In genomic region chr1:114716304-114717158, GRCh38 we compare ENCODE assay signal across 8 cellular contexts. TPM values are rescaled to one million over a fixed set of nuclear protein-coding genes. Genes with fewer than 3 reads are reported as not detected.
DNase-seq lines count a peak whose midpoint lies in the region; ATAC-seq, FAIRE-seq and TF ChIP-seq lines count a peak whose summit lies in the region.

NRAS (minus strand) TSS chr1:114716771; CDS start chr1:114716160, 611 bp downstream.

- no peak within 1 kb of the TSS for H4K8ac ChIP-seq in mesendoderm (ENCODE audit: low read depth, low read length)

- peak within 1 kb of the TSS; percentile 43 for H3K4me2 ChIP-seq in mesendoderm (ENCODE audit: low read length)

- peak within 1 kb of the TSS; percentile 81 for H3K27ac ChIP-seq in endodermal cell (ENCODE audit: low read depth, low read length)
- H3K27ac ChIP-seq in mesendoderm (ENCODE audit: low read depth, low read length), result peak within 1 kb of the TSS; percentile 61

- H3K56ac ChIP-seq in mesendoderm (ENCODE audit: low read length), result peak within 1 kb of the TSS; percentile 96

- ATAC-seq in GM21381 (IDR thresholded peaks at IDR 0.05; ENCODE audit: unreplicated experiment), result peak; percentile 95
- peak; percentile 96 for ATAC-seq in activated CD8-positive, alpha-beta memory T cell treated with anti-CD3 and anti-CD28 coated beads, Interleukin-2, amount 10 ng/mL, durations not matched to agents 7 days and 5 days

- H4K5ac ChIP-seq in mesendoderm (ENCODE audit: low read length), result peak within 1 kb of the TSS; percentile 97

- no peak for FAIRE-seq in HTR-8/SVneo (lab: Jason Lieb, UNC)

- H3K79me2 ChIP-seq in mesendoderm (ENCODE audit: control insufficient read depth, insufficient read depth, low read length), result peaks cover 12% of the 10 kb centered on the region

- peaks cover 17% of the 10 kb centered on the region for H3K4me1 Mint-ChIP-seq in activated CD8-positive, alpha-beta memory T cell treated with anti-CD3 and anti-CD28 coated beads, Interleukin-2, amount 10 ng/mL, durations not matched to agents 7 days and 5 days
- peaks cover 9% of the 10 kb centered on the region for H3K4me1 Mint-ChIP-seq in endodermal cell

- H3K36me3 Mint-ChIP-seq in activated CD8-positive, alpha-beta memory T cell treated with anti-CD3 and anti-CD28 coated beads, Interleukin-2, amount 10 ng/mL, durations not matched to agents 7 days and 5 days, result peaks cover 64% of the 10 kb centered on the region
- peaks cover 66% of the 10 kb centered on the region for H3K36me3 Mint-ChIP-seq in endodermal cell (ENCODE audit: low read depth)

- H3K27me3 Mint-ChIP-seq in activated CD8-positive, alpha-beta memory T cell treated with anti-CD3 and anti-CD28 coated beads, Interleukin-2, amount 10 ng/mL, durations not matched to agents 7 days and 5 days, result no peaks in the 10 kb centered on the region
- no peaks in the 10 kb centered on the region for H3K27me3 Mint-ChIP-seq in endodermal cell (ENCODE audit: insufficient read depth)

- no peak for TF ChIP-seq CTCF in endodermal cell (conservative IDR thresholded peaks at IDR 0.05)

- CTCF ChIA-PET in activated CD8-positive, alpha-beta memory T cell treated with anti-CD3 and anti-CD28 coated beads, Interleukin-2, amount 10 ng/mL, durations not matched to agents 7 days and 5 days (lab: Charles Lee), result interaction anchor here (1.2 to 2.0 kb wide), 5 partner anchors 11 to 370 kb away, joined by 3 to 8 read pairs (median 5); partner anchors contain the start of genes CSDE1 and DENND2C

- H3K9me3 ChIP-seq in endodermal cell (ENCODE audit: control insufficient read depth, low read length), result no peaks in the 10 kb centered on the region

- H3K27ac Mint-ChIP-seq in activated CD8-positive, alpha-beta memory T cell treated with anti-CD3 and anti-CD28 coated beads, Interleukin-2, amount 10 ng/mL, durations not matched to agents 7 days and 5 days, result peak within 1 kb of the TSS; percentile 96
- H3K27ac Mint-ChIP-seq in endodermal cell, result peak within 1 kb of the TSS; percentile 100

- H3K4me3 ChIP-seq in endodermal cell (ENCODE audit: low read length) (peak within 1 kb of the TSS; percentile 97), mesendoderm (ENCODE audit: low read length) (peak within 1 kb of the TSS; percentile 95)

- in situ Hi-C loops in Caki2 (cut with HindIII; ENCODE audit: low pct_unique_long_range_greater_than_20kb, low sequenced_read_pairs), result no loop called here

- H3K9me3 Mint-ChIP-seq in activated CD8-positive, alpha-beta memory T cell treated with anti-CD3 and anti-CD28 coated beads, Interleukin-2, amount 10 ng/mL, durations not matched to agents 7 days and 5 days (ENCODE audit: low read depth), result no peaks in the 10 kb centered on the region
- no peaks in the 10 kb centered on the region for H3K9me3 Mint-ChIP-seq in endodermal cell

- no peak within 1 kb of the TSS for H3K23ac ChIP-seq in mesendoderm (ENCODE audit: low read length)

- H2BK15ac ChIP-seq in mesendoderm (replicated peaks; ENCODE audit: low read depth), result no peak within 1 kb of the TSS

- H3K4ac ChIP-seq in mesendoderm (ENCODE audit: low read depth, low read length), result peak within 1 kb of the TSS; percentile 28

- H3K4me3 Mint-ChIP-seq in activated CD8-positive, alpha-beta memory T cell treated with anti-CD3 and anti-CD28 coated beads, Interleukin-2, amount 10 ng/mL, durations not matched to agents 7 days and 5 days, result peak within 1 kb of the TSS; percentile 98
- H3K4me3 Mint-ChIP-seq in endodermal cell, result peak within 1 kb of the TSS; percentile 100

- WGBS in endodermal cell (ENCODE audit: insufficient coverage in 1 of 2, insufficient read length in 1 of 2), 2 experiments, result 0% methylated on average over 9 to 38 of the region's 38 CpGs
- no CpG with 5 or more reads among the region's 38 CpGs for WGBS in mesendoderm (ENCODE audit: extremely low coverage, insufficient coverage, low lambda C conversion rate)

- peak within 1 kb of the TSS; percentile 68 for H3K18ac ChIP-seq in mesendoderm (ENCODE audit: low read length)

- H3K36me3 ChIP-seq in endodermal cell (ENCODE audit: control insufficient read depth, insufficient read depth, low read length) (peaks cover 84% of the 10 kb centered on the region), mesendoderm (ENCODE audit: control insufficient read depth, insufficient read depth, low read length) (peaks cover 6% of the 10 kb centered on the region)

- DNase-seq in Caki2 (ENCODE audit: low read depth), result peak; percentile 76
- DNase-seq in HTR-8/SVneo (ENCODE audit: insufficient read length, low spot score), result peak; percentile 64
- peak; percentile 86 for DNase-seq in NOMO-1 treated with DMSO at 0.1 percent for 48 hours (lab: John Stamatoyannopoulos, UW; ENCODE audit: unreplicated experiment)
- peak; percentile 97 for DNase-seq in activated CD8-positive, alpha-beta memory T cell treated with anti-CD3 and anti-CD28 coated beads, Interleukin-2, amount 10 ng/mL, durations not matched to agents 7 days and 5 days
- peak; percentile 97 for DNase-seq in endodermal cell
- DNase-seq in mesendoderm, result peak; percentile 95
- peak; percentile 91 for DNase-seq in stimulated activated CD8-positive, alpha-beta memory T cell treated with anti-CD3 and anti-CD28 coated beads, Interleukin-12 subunit alpha, Interleukin-12 subunit beta, amount 100 ng/mL, for 4 hours (ENCODE audit: low read depth)

- no peak within 1 kb of the TSS for H2BK5ac ChIP-seq in mesendoderm (ENCODE audit: low read length)

- H3K9ac ChIP-seq in endodermal cell (ENCODE audit: extremely low read depth, low read length, poor library complexity, severe bottlenecking) (peak within 1 kb of the TSS; percentile 97), mesendoderm (ENCODE audit: low read length) (peak within 1 kb of the TSS; percentile 99)

- no peaks in the 10 kb centered on the region for H3K27me3 ChIP-seq in endodermal cell (ENCODE audit: control insufficient read depth, insufficient read depth, low read length, poor library complexity, severe bottlenecking)
- H3K27me3 ChIP-seq in mesendoderm (ENCODE audit: insufficient read depth, low read length, poor library complexity), result no peaks in the 10 kb centered on the region

- H3K4me1 ChIP-seq in endodermal cell (ENCODE audit: control insufficient read depth, insufficient read depth, low read length) (peaks cover 5% of the 10 kb centered on the region), mesendoderm (ENCODE audit: control insufficient read depth, low read depth, low read length) (no peaks in the 10 kb centered on the region)

- peak within 1 kb of the TSS; percentile 17 for H2AK5ac ChIP-seq in mesendoderm (ENCODE audit: low read length)

- H3K79me1 ChIP-seq in mesendoderm (ENCODE audit: low read length), result peaks cover 4% of the 10 kb centered on the region

- H2BK120ac ChIP-seq in mesendoderm (ENCODE audit: low read depth, low read length), result peak within 1 kb of the TSS; percentile 45

RNA-seq across cellular contexts. Expression of gene NRAS, which starts in this region (rescaled TPM):
- 55.8 and 56.0 TPM in 2 replicates for total RNA-seq in Caki2 (2014; rRNA removed; shearing (Covaris generic); ENCODE audit: low replicate concordance)
- total RNA-seq in activated CD8-positive, alpha-beta memory T cell treated with anti-CD3 and anti-CD28 coated beads, Interleukin-2, amount 10 ng/mL, durations not matched to agents 7 days and 5 days, result 10 to 100 TPM; 39.7 to 58.7 TPM
- total RNA-seq in endodermal cell, result 10 to 100 TPM; 75.0 to 78.0 TPM
- 70.5 TPM for polyA plus RNA-seq in endodermal cell (2013, experiment 1 of 2)
- 71.0 TPM for polyA plus RNA-seq in endodermal cell (2013, experiment 2 of 2)
- 69.5 TPM for polyA plus RNA-seq in mesendoderm (2013, experiment 1 of 2)
- 68.1 TPM for polyA plus RNA-seq in mesendoderm (2013, experiment 2 of 2)

Comparison
In these comparisons a context has a peak if more than half of its experiments do, and no peak if none do; other contexts are left out.
1. Peak in every context shown above with its lines: DNase-seq, ATAC-seq, H3K4me3 ChIP-seq and H3K27ac ChIP-seq.